Comparison of ENCODE assay signal across 8 cellular contexts in genomic region chr6:52664185-52664990, GRCh38. TPM values are rescaled to one million over a fixed set of nuclear protein-coding genes. Genes with fewer than 3 reads are reported as not detected.
DNase-seq lines count a peak whose midpoint lies in the region; ATAC-seq and FAIRE-seq lines count a peak whose summit lies in the region.

No MANE protein-coding gene starts in this region.

- H3K9ac ChIP-seq in mesenchymal stem cell (ENCODE audit: low read length) = peak overlapping the region; percentile 85

- peak overlapping the region; percentile 30 to 90 for H3K18ac ChIP-seq in mesenchymal stem cell (ENCODE audit: low read depth in 1 of 2, low read length in 2 of 2)

- H2BK5ac ChIP-seq in mesenchymal stem cell (ENCODE audit: low read depth, low read length, poor library complexity, severe bottlenecking) = no peak overlapping the region

- H2BK12ac ChIP-seq in mesenchymal stem cell (ENCODE audit: low read length in 2 of 2) = peak overlapping the region in 1 of 2 experiments; percentile 63

- H2BK120ac ChIP-seq in mesenchymal stem cell (ENCODE audit: low read depth, low read length) = no peak overlapping the region

- peaks cover 12% of the 10 kb centered on the region for H3K4me1 ChIP-seq in mesenchymal stem cell (ENCODE audit: control insufficient read depth, insufficient read depth, low read depth, low read length)

- peak; percentile 89 for ATAC-seq in GM19468 (IDR thresholded peaks at IDR 0.05; ENCODE audit: extremely low read depth, unreplicated experiment)

- H3K27me3 ChIP-seq in mesenchymal stem cell (ENCODE audit: control insufficient read depth in 1 of 2, insufficient read depth in 1 of 2, low read length in 2 of 2) = no peaks in the 10 kb centered on the region

- 3% methylated on average over 26 of the region's 53 CpGs for WGBS in mesenchymal stem cell

- peak overlapping the region; percentile 45 for H4K8ac ChIP-seq in mesenchymal stem cell (ENCODE audit: low read length)

- peak overlapping the region; percentile 73 to 92 for H3K4me3 ChIP-seq in mesenchymal stem cell (ENCODE audit: insufficient read depth in 1 of 2, low read depth in 1 of 2, low read length in 2 of 2)

- H3K79me1 ChIP-seq in mesenchymal stem cell (replicated peaks; ENCODE audit: low read length, poor library complexity, severe bottlenecking) = peaks cover 25% of the 10 kb centered on the region

- H3K4me2 ChIP-seq in mesenchymal stem cell (ENCODE audit: low read length, poor library complexity, severe bottlenecking) = peak overlapping the region; percentile 100

- H3K23ac ChIP-seq in mesenchymal stem cell (ENCODE audit: low read length in 2 of 2) = peak overlapping the region in 1 of 2 experiments; percentile 59

- H3K27ac ChIP-seq in mesenchymal stem cell (ENCODE audit: low read length, poor library complexity, severe bottlenecking) = no peak overlapping the region

- H2BK15ac ChIP-seq in mesenchymal stem cell (ENCODE audit: low read depth, poor library complexity, severe bottlenecking) = peak overlapping the region; percentile 64

- H3K14ac ChIP-seq in mesenchymal stem cell (ENCODE audit: low read length in 2 of 2) = peak overlapping the region in 1 of 2 experiments; percentile 73

- H2AFZ ChIP-seq in mesenchymal stem cell (ENCODE audit: low read depth, low read length) = peak overlapping the region; percentile 29

- peak; percentile 96 for DNase-seq in COR-L47 (lab: John Stamatoyannopoulos, UW)
- peak; percentile 95 for DNase-seq in HK-2 (ENCODE audit: unreplicated experiment)
- DNase-seq in NCI-H774 (lab: John Stamatoyannopoulos, UW) = peak; percentile 96
- peak; percentile 8 to 21 for DNase-seq in activated CD8-positive, alpha-beta memory T cell treated with anti-CD3 and anti-CD28 coated beads for 1 hour (ENCODE audit: extremely low read depth in 1 of 2, low read depth in 1 of 2)
- DNase-seq in mesenchymal stem cell = peak; percentile 97
- DNase-seq in stimulated activated CD8-positive, alpha-beta memory T cell treated with anti-CD3 and anti-CD28 coated beads, Interleukin-12 subunit alpha, Interleukin-12 subunit beta, amount 100 ng/mL, for 4 hours (ENCODE audit: low read depth) = peak; percentile 19

- FAIRE-seq in endometrium (lab: Jason Lieb, UNC) = peak; percentile 84

- H3K9me3 ChIP-seq in mesenchymal stem cell (ENCODE audit: control insufficient read depth, low read length) = no peaks in the 10 kb centered on the region

- H3K4ac ChIP-seq in mesenchymal stem cell (ENCODE audit: low read depth in 1 of 2, low read length in 2 of 2) = peak overlapping the region; percentile 32 to 42

- H3K36me3 ChIP-seq in mesenchymal stem cell (ENCODE audit: control insufficient read depth in 1 of 2, insufficient read depth in 2 of 2, low read depth in 1 of 2, low read length in 2 of 2) = peaks cover 0 to 21% of the 10 kb centered on the region in 2 experiments

- H4K91ac ChIP-seq in mesenchymal stem cell (ENCODE audit: low read length) = peak overlapping the region; percentile 22

- H2AK5ac ChIP-seq in mesenchymal stem cell (ENCODE audit: low read length, severe bottlenecking) = no peak overlapping the region

RNA-seq across cellular contexts. Expression of gene TMEM14A, which starts 6.5 kb away (rescaled TPM):
- 28.7 TPM for polyA plus RNA-seq in mesenchymal stem cell (2013, experiment 1 of 2)
- polyA plus RNA-seq in mesenchymal stem cell (2013, experiment 2 of 2) = 32.6 TPM

Comparison
In these comparisons a context has a peak if more than half of its experiments do, and no peak if none do; other contexts are left out.
1. DNase-seq: peak in every context shown above with its lines; median percentile 97 in mesenchymal stem cell; 96 in COR-L47; 96 in NCI-H774; 95 in HK-2; 19 in stimulated activated CD8-positive, alpha-beta memory T cell treated with anti-CD3 and anti-CD28 coated beads, Interleukin-12 subunit alpha, Interleukin-12 subunit beta, amount 100 ng/mL, for 4 hours; 14 in activated CD8-positive, alpha-beta memory T cell treated with anti-CD3 and anti-CD28 coated beads for 1 hour.